Comparison of ENCODE assay signal across 24 cellular contexts in genomic region chr10:127587668-127588395, GRCh38. TPM values are rescaled to one million over a fixed set of nuclear protein-coding genes. Genes with fewer than 3 reads are reported as not detected.
DNase-seq lines count a peak whose midpoint lies in the region; ATAC-seq and TF ChIP-seq lines count a peak whose summit lies in the region.
"Had no signal": no experiment of that assay in that cellular context is flagged by ENCODE, and none has a peak within 500 bp of the region (broad histone marks: within the 10 kb centered on the region; RNA-seq: fewer than 3 reads in every experiment).

No MANE protein-coding gene starts in this region.

- TF ChIP-seq CTCF in heart right ventricle (IDR thresholded peaks at IDR 0.05) = no peak

- H3K27me3 ChIP-seq in heart right ventricle = peaks cover 0 to 9% (median 4%) of the 10 kb centered on the region in 7 donors
- no peaks in the 10 kb centered on the region for H3K27me3 ChIP-seq in naive thymus-derived CD4-positive, alpha-beta T cell (ENCODE audit: control insufficient read depth in 2 of 2, insufficient read depth in 2 of 2, low read length in 2 of 2)
- H3K27me3 ChIP-seq: BE2C had no signal

- H3K36me3 Mint-ChIP-seq in naive thymus-derived CD4-positive, alpha-beta T cell = peaks cover 0 to 8% (median 0%) of the 10 kb centered on the region in 5 donors

- H3K4me1 ChIP-seq in heart right ventricle = peaks cover 0 to 38% (median 0%) of the 10 kb centered on the region in 9 donors
- H3K4me1 ChIP-seq in naive thymus-derived CD4-positive, alpha-beta T cell (ENCODE audit: control insufficient read depth in 2 of 2, insufficient read depth in 2 of 2, low read length in 2 of 2) = no peaks in the 10 kb centered on the region
- H3K4me1 ChIP-seq: BE2C, Caco-2 had no signal

- H3K27ac ChIP-seq in heart right ventricle (peak overlapping the region in 9 of 10 donors; percentile 18 to 83 (median 72)), substantia nigra (ENCODE audit: low read depth, low read length, poor library complexity, severe bottlenecking) (peak overlapping the region; percentile 24)
- H3K27ac ChIP-seq in naive thymus-derived CD4-positive, alpha-beta T cell (ENCODE audit: low read depth, low read length) = no peak overlapping the region
- H3K27ac ChIP-seq: HL-60, KMS-11 had no signal

- peaks cover 0 to 11% (median 0%) of the 10 kb centered on the region in 11 donors for H3K9me3 ChIP-seq in heart right ventricle
- H3K9me3 ChIP-seq in naive thymus-derived CD4-positive, alpha-beta T cell (ENCODE audit: control insufficient read depth in 2 of 3, low read length in 3 of 3) = peaks cover 0 to 5% (median 0%) of the 10 kb centered on the region in 3 experiments
- H3K9me3 ChIP-seq: BE2C, Caco-2 had no signal

- peaks cover 0 to 14% (median 4%) of the 10 kb centered on the region in 11 donors for H3K9me3 Mint-ChIP-seq in naive thymus-derived CD4-positive, alpha-beta T cell

- H3K36me3 ChIP-seq in heart right ventricle = no peaks in the 10 kb centered on the region
- H3K36me3 ChIP-seq in naive thymus-derived CD4-positive, alpha-beta T cell (ENCODE audit: control insufficient read depth in 2 of 3, insufficient read depth in 3 of 3, low read length in 3 of 3) = no peaks in the 10 kb centered on the region
- H3K36me3 ChIP-seq: BE2C had no signal

- CTCF ChIA-PET in naive thymus-derived CD4-positive, alpha-beta T cell (lab: Charles Lee) = no interaction called here

- H3K4me1 Mint-ChIP-seq in naive thymus-derived CD4-positive, alpha-beta T cell = no peaks in the 10 kb centered on the region
- H3K4me1 Mint-ChIP-seq: H9 had no signal

- POLR2A ChIA-PET in naive thymus-derived CD4-positive, alpha-beta T cell (lab: Charles Lee) = no interaction called here

- peak in 1 of 2 donors; percentile 25 for DNase-seq in heart right ventricle
- no peak for DNase-seq in left cardiac atrium
- peak; percentile 67 for DNase-seq in dermis blood vessel endothelial cell
- peak; percentile 52 to 62 for DNase-seq in lung microvascular endothelial cell (ENCODE audit: low read depth in 2 of 2)
- peak in 3 of 49 donors; percentile 4 to 25 (median 7) for DNase-seq in substantia nigra (lab: John Stamatoyannopoulos, UW)
- DNase-seq in effector CD4-positive, alpha-beta T cell = no peak
- no peak for DNase-seq in naive thymus-derived CD4-positive, alpha-beta T cell
- DNase-seq: BE2C; Caco-2; CD4-positive, alpha-beta T cell; H9; NCI-H1417; NCI-H187; NCI-H2107; NCI-H2227 treated with DMSO at 0.1 percent for 48 hours; NCI-H510A treated with DMSO at 0.1 percent for 48 hours; NCI-H774 had no signal

- intact Hi-C loops in heart right ventricle (cut with DNase I) (loop anchor here in 1 of 10 donors (10.0 kb wide), 1 partner anchor 1603 kb away; no protein-coding TSS in a partner anchor), left cardiac atrium (cut with DNase I) (no loop called here)
- intact Hi-C loops in naive thymus-derived CD4-positive, alpha-beta T cell (cut with micrococcal nuclease) = no loop called here

- H3K4me3 Mint-ChIP-seq in naive thymus-derived CD4-positive, alpha-beta T cell = no peak overlapping the region
- H3K4me3 Mint-ChIP-seq: CD4-positive, alpha-beta T cell; H9 had no signal

- no peak overlapping the region for H3K4me3 ChIP-seq in heart right ventricle
- H3K4me3 ChIP-seq in naive thymus-derived CD4-positive, alpha-beta T cell (ENCODE audit: low read length) = no peak overlapping the region
- H3K4me3 ChIP-seq: GM12878 had no signal

- 40 to 47% methylated on average over 4 of the region's 4 CpGs for WGBS in heart right ventricle, 2 donors

- H3K27ac Mint-ChIP-seq in naive thymus-derived CD4-positive, alpha-beta T cell = no peak overlapping the region
- H3K27ac Mint-ChIP-seq: CD4-positive, alpha-beta T cell; H9 had no signal

- ATAC-seq in heart right ventricle (peak in 3 of 8 donors; percentile 52 to 65 (median 56)), left cardiac atrium (no peak), HG02884 (IDR thresholded peaks at IDR 0.05; ENCODE audit: unreplicated experiment) (no peak)
- no peak for ATAC-seq in naive thymus-derived CD4-positive, alpha-beta T cell
- ATAC-seq: GM12878 had no signal

- H3K27me3 Mint-ChIP-seq in naive thymus-derived CD4-positive, alpha-beta T cell = peaks cover 0 to 30% (median 23%) of the 10 kb centered on the region in 5 donors

RNA-seq across cellular contexts. Expression of gene NPS, which starts 38.7 kb away (rescaled TPM):
- total RNA-seq in heart right ventricle = not detected
- polyA plus RNA-seq in heart right ventricle = not detected
- total RNA-seq in left cardiac atrium = not detected
- not detected in 2 replicates for total RNA-seq in dermis blood vessel endothelial cell
- total RNA-seq in lung microvascular endothelial cell = not detected in 2 replicates
- total RNA-seq in naive thymus-derived CD4-positive, alpha-beta T cell = not detected
- not detected for polyA plus RNA-seq in naive thymus-derived CD4-positive, alpha-beta T cell
- total RNA-seq: A172; Caco-2; CD4-positive, alpha-beta T cell; GM12878; H9; HT1080; OCI-LY7 had no signal
- polyA plus RNA-seq: GM12878 had no signal

Comparison
In these comparisons a context has a peak if more than half of its experiments do, and no peak if none do; other contexts are left out.
1. DNase-seq: peak in dermis blood vessel endothelial cell (single experiment) and lung microvascular endothelial cell (2 of 2); none in left cardiac atrium (single experiment), effector CD4-positive, alpha-beta T cell (single experiment) and naive thymus-derived CD4-positive, alpha-beta T cell (0 of 9).